2 cellular contexts compared by ENCODE assay signal in genomic region chr5:92394935-92395334, GRCh38.
TF ChIP-seq lines count a peak whose summit lies in the region.

No MANE protein-coding gene starts in this region.

TF ChIP-seq in HepG2, 621 proteins besides CTCF, POLR2A, EP300 and RAD21 (continued from another document):
- TF ChIP-seq MAFF (IDR thresholded peaks at IDR 0.05; ENCODE audit: low read depth, low read length) (peak; percentile 82), MED8 (CRISPR knock-in tag; IDR thresholded peaks at IDR 0.05; ENCODE audit: insufficient replicate concordance) (no peak)

TF ChIP-seq in H1, 55 proteins besides CTCF, POLR2A, EP300 and RAD21 (continued from another document):
- TF ChIP-seq SIN3A (conservative IDR thresholded peaks at IDR 0.05 in 1 of 2, IDR thresholded peaks at IDR 0.05 in 1 of 2; ENCODE audit: low read depth in 1 of 2, low read length in 2 of 2) = no peak
TF ChIP-seq in H1: peak in this region for 1.
